ENCODE assay signal across 19 cellular contexts in the genomic region with DNA sequence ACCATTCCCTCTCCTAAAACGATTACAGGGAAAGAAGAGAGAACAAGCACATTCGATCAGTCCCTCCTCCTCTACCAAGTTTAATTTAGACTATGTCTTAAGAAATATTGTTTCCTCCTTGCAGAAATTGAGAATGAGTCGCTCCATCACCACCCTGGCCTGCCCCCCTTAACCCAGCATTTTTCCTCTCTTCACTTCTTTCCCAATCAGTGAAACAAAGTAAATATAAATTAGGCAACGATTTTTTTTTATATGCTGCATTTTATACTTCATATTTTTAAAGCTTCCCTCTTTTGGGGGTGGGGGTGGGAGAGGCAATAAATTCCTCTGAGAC.
DNase-seq lines count a peak whose midpoint lies in the region; FAIRE-seq and TF ChIP-seq lines count a peak whose summit lies in the region.
"Had no signal": no experiment of that assay in that cellular context is flagged by ENCODE, and none has a peak within 500 bp of the region (broad histone marks: within the 10 kb centered on the region; RNA-seq: fewer than 3 reads in every experiment).

No MANE protein-coding gene starts in this region.

- H3K9me3 Mint-ChIP-seq in progenitor cell of endocrine pancreas (ENCODE audit: low read depth): peaks cover 2% of the 10 kb centered on the region
- H3K9me3 Mint-ChIP-seq: activated naive CD8-positive, alpha-beta T cell treated with anti-CD3 and anti-CD28 coated beads, Interleukin-2, amount 10 ng/mL, durations not matched to agents 7 days and 5 days; activated T-helper 1 cell treated with anti-CD3 and anti-CD28 coated beads, Interleukin-12 subunit alpha, Interleukin-12 subunit beta, Interleukin-2, Interleukin-4 antibody, amounts not matched to agents 30 ng/mL and 10 ng/mL and 1 ng/mL, durations not matched to agents 14 hours and 24 hours and 36 hours; GM23338 had no signal

- no peak overlapping the region for H3K27ac Mint-ChIP-seq in progenitor cell of endocrine pancreas
- H3K27ac Mint-ChIP-seq: activated CD4-positive, alpha-beta T cell treated with anti-CD3 and anti-CD28 coated beads for 36 hours; activated naive CD8-positive, alpha-beta T cell treated with anti-CD3 and anti-CD28 coated beads, Interleukin-2, amount 10 ng/mL, durations not matched to agents 7 days and 5 days; activated T-helper 1 cell treated with anti-CD3 and anti-CD28 coated beads, Interleukin-12 subunit alpha, Interleukin-12 subunit beta, Interleukin-2, Interleukin-4 antibody, amounts not matched to agents 30 ng/mL and 10 ng/mL and 1 ng/mL, durations not matched to agents 14 hours and 24 hours and 36 hours; dendritic cell treated with granulocyte-macrophage colony-stimulating factor and Interleukin-4, amounts not matched to agents 40 ng/mL and 50 ng/mL, for 4 days; GM23338 had no signal

- H3K27me3 ChIP-seq in neuron (ENCODE audit: insufficient read depth, low read length): no peaks in the 10 kb centered on the region
- H3K27me3 ChIP-seq: right lobe of liver had no signal

- no peaks in the 10 kb centered on the region for H3K9me3 ChIP-seq in neuron (ENCODE audit: low read length)
- H3K9me3 ChIP-seq: right lobe of liver had no signal

- peaks cover 13% of the 10 kb centered on the region for H3K4me1 ChIP-seq in neuron (ENCODE audit: insufficient read depth, low read length)
- H3K4me1 ChIP-seq: right lobe of liver had no signal

- peak overlapping the region; percentile 3 for H2AFZ ChIP-seq in neuron (ENCODE audit: low read depth, low read length)
- H2AFZ ChIP-seq: GM23338 had no signal

- no peak overlapping the region for H3K4me3 Mint-ChIP-seq in progenitor cell of endocrine pancreas (ENCODE audit: low read depth)
- H3K4me3 Mint-ChIP-seq: activated CD4-positive, alpha-beta T cell treated with anti-CD3 and anti-CD28 coated beads for 36 hours; activated naive CD8-positive, alpha-beta T cell treated with anti-CD3 and anti-CD28 coated beads, Interleukin-2, amount 10 ng/mL, durations not matched to agents 7 days and 5 days; activated T-helper 1 cell treated with anti-CD3 and anti-CD28 coated beads, Interleukin-12 subunit alpha, Interleukin-12 subunit beta, Interleukin-2, Interleukin-4 antibody, amounts not matched to agents 30 ng/mL and 10 ng/mL and 1 ng/mL, durations not matched to agents 14 hours and 24 hours and 36 hours; dendritic cell treated with granulocyte-macrophage colony-stimulating factor and Interleukin-4, amounts not matched to agents 40 ng/mL and 50 ng/mL, for 4 days; GM23338 had no signal

- no peaks in the 10 kb centered on the region for H3K27me3 Mint-ChIP-seq in progenitor cell of endocrine pancreas

- DNase-seq in CD1c-positive myeloid dendritic cell (ENCODE audit: extremely low spot score): peak; percentile 46
- peak; percentile 34 for DNase-seq in NOMO-1 treated with dmso at 0.1 percent for 144 hours (lab: John Stamatoyannopoulos, UW; ENCODE audit: unreplicated experiment)
- no peak for DNase-seq in epithelial cell of prostate (ENCODE audit: low read depth, low spot score)
- no peak for DNase-seq in urothelium cell line (ENCODE audit: low spot score)
- DNase-seq in T-helper 2 cell: no peak
- DNase-seq in COR-L47 (lab: John Stamatoyannopoulos, UW): no peak
- no peak for DNase-seq in progenitor cell of endocrine pancreas (ENCODE audit: low spot score, unreplicated experiment)
- DNase-seq: activated CD4-positive, alpha-beta T cell treated with anti-CD3 and anti-CD28 coated beads for 36 hours; activated naive CD8-positive, alpha-beta T cell treated with anti-CD3 and anti-CD28 coated beads, Interleukin-2, amount 10 ng/mL, durations not matched to agents 7 days and 5 days; NCI-H1436 treated with DMSO at 0.1 percent for 48 hours; NCI-H774; right lobe of liver; stimulated activated CD4-positive, alpha-beta T cell treated with anti-CD3 and anti-CD28 coated beads, Interleukin-1b, Interleukin-23, amount 100 ng/mL, for 48 hours; stimulated activated naive CD4-positive, alpha-beta T cell had no signal

- H3K4me1 Mint-ChIP-seq in progenitor cell of endocrine pancreas (ENCODE audit: low read depth): peaks cover 1% of the 10 kb centered on the region
- H3K4me1 Mint-ChIP-seq: activated naive CD8-positive, alpha-beta T cell treated with anti-CD3 and anti-CD28 coated beads, Interleukin-2, amount 10 ng/mL, durations not matched to agents 7 days and 5 days; GM23338 had no signal

- H3K36me3 Mint-ChIP-seq in progenitor cell of endocrine pancreas (ENCODE audit: insufficient read depth): no peaks in the 10 kb centered on the region
- H3K36me3 Mint-ChIP-seq: activated naive CD8-positive, alpha-beta T cell treated with anti-CD3 and anti-CD28 coated beads, Interleukin-2, amount 10 ng/mL, durations not matched to agents 7 days and 5 days had no signal

- no peak for TF ChIP-seq CTCF in progenitor cell of endocrine pancreas (IDR thresholded peaks at IDR 0.05; ENCODE audit: unreplicated experiment)

- FAIRE-seq in urothelium cell line (lab: Jason Lieb, UNC): no peak
- FAIRE-seq: frontal cortex had no signal

- no peak overlapping the region for H3K4me3 ChIP-seq in neuron (ENCODE audit: low read length)
- H3K4me3 ChIP-seq: GM23338, right lobe of liver had no signal

- no peaks in the 10 kb centered on the region for H3K36me3 ChIP-seq in neuron (ENCODE audit: insufficient read depth, low read length)
- H3K36me3 ChIP-seq: right lobe of liver had no signal

- peak overlapping the region; percentile 53 for H3K27ac ChIP-seq in epithelial cell of prostate
- H3K27ac ChIP-seq: right lobe of liver had no signal

Comparison
In these comparisons a context has a peak if more than half of its experiments do, and no peak if none do; other contexts are left out.
1. DNase-seq: peak in CD1c-positive myeloid dendritic cell (single experiment) and NOMO-1 treated with dmso at 0.1 percent for 144 hours (single experiment); none in epithelial cell of prostate (single experiment), urothelium cell line (single experiment), T-helper 2 cell (0 of 5), COR-L47 (single experiment) and progenitor cell of endocrine pancreas (single experiment).